Comparison of ENCODE assay signal across 10 cellular contexts in genomic region chr11:12157241-12157661, GRCh38. TPM values are rescaled to one million over a fixed set of nuclear protein-coding genes. Genes with fewer than 3 reads are reported as not detected.
DNase-seq lines count a peak whose midpoint lies in the region; ATAC-seq and TF ChIP-seq lines count a peak whose summit lies in the region.
"Had no signal": no experiment of that assay in that cellular context is flagged by ENCODE, and none has a peak within 500 bp of the region (broad histone marks: within the 10 kb centered on the region; RNA-seq: fewer than 3 reads in every experiment).

No MANE protein-coding gene starts in this region.

- no peak overlapping the region for H3K4me3 ChIP-seq in upper lobe of right lung

- peak overlapping the region; percentile 79 for H3K27ac Mint-ChIP-seq in activated naive CD4-positive, alpha-beta T cell treated with anti-CD3 and anti-CD28 coated beads for 36 hours
- H3K27ac Mint-ChIP-seq in activated CD4-positive, alpha-beta memory T cell treated with anti-CD3 and anti-CD28 coated beads, Interleukin-2, amount 10 ng/mL, durations not matched to agents 7 days and 5 days = peak overlapping the region; percentile 85

- H3K4me1 ChIP-seq in upper lobe of right lung = peaks cover 51% of the 10 kb centered on the region

- no peak for TF ChIP-seq CTCF in upper lobe of right lung (IDR thresholded peaks at IDR 0.05)

- no peaks in the 10 kb centered on the region for H3K27me3 ChIP-seq in upper lobe of right lung

- H3K9me3 ChIP-seq in upper lobe of right lung = no peaks in the 10 kb centered on the region
- H3K9me3 ChIP-seq: Caco-2 had no signal

- CTCF ChIA-PET in activated naive CD4-positive, alpha-beta T cell treated with anti-CD3 and anti-CD28 coated beads for 36 hours (lab: Charles Lee) = interaction anchor here (0.7 to 1.1 kb wide), 2 partner anchors 37 to 110 kb away, joined by 3 read pairs; no protein-coding TSS in a partner anchor
- CTCF ChIA-PET in activated CD4-positive, alpha-beta memory T cell treated with anti-CD3 and anti-CD28 coated beads, Interleukin-2, amount 10 ng/mL, durations not matched to agents 7 days and 5 days (lab: Charles Lee) = interaction anchor here (0.6 to 3.3 kb wide), 10 partner anchors 9 to 1614 kb away, joined by 3 to 15 read pairs (median 4); no protein-coding TSS in a partner anchor

- H3K27ac ChIP-seq in upper lobe of right lung = peak overlapping the region; percentile 43

- H3K4me3 Mint-ChIP-seq in activated naive CD4-positive, alpha-beta T cell treated with anti-CD3 and anti-CD28 coated beads for 36 hours = no peak overlapping the region
- no peak overlapping the region for H3K4me3 Mint-ChIP-seq in activated CD4-positive, alpha-beta memory T cell treated with anti-CD3 and anti-CD28 coated beads, Interleukin-2, amount 10 ng/mL, durations not matched to agents 7 days and 5 days

- POLR2A ChIA-PET in activated CD4-positive, alpha-beta memory T cell treated with anti-CD3 and anti-CD28 coated beads, Interleukin-2, amount 10 ng/mL, durations not matched to agents 7 days and 5 days (lab: Charles Lee) = interaction anchor here (0.7 to 4.0 kb wide), 15 partner anchors 9 to 79 kb away, joined by 3 to 19 read pairs (median 5); partner anchors contain the start of gene MICAL2

- intact Hi-C loops in activated naive CD4-positive, alpha-beta T cell treated with anti-CD3 and anti-CD28 coated beads for 36 hours (cut with micrococcal nuclease) = loop anchor here (1.0 to 5.0 kb wide), 8 partner anchors 8 to 315 kb away; partner anchors contain the start of genes MICAL2 and USP47
- intact Hi-C loops in upper lobe of right lung (cut with DNase I) = no loop called here

- H3K27me3 Mint-ChIP-seq in activated naive CD4-positive, alpha-beta T cell treated with anti-CD3 and anti-CD28 coated beads for 36 hours (ENCODE audit: low read depth) = no peaks in the 10 kb centered on the region
- no peaks in the 10 kb centered on the region for H3K27me3 Mint-ChIP-seq in activated CD4-positive, alpha-beta memory T cell treated with anti-CD3 and anti-CD28 coated beads, Interleukin-2, amount 10 ng/mL, durations not matched to agents 7 days and 5 days

- H3K9me3 Mint-ChIP-seq in activated naive CD4-positive, alpha-beta T cell treated with anti-CD3 and anti-CD28 coated beads for 36 hours = no peaks in the 10 kb centered on the region
- no peaks in the 10 kb centered on the region for H3K9me3 Mint-ChIP-seq in activated CD4-positive, alpha-beta memory T cell treated with anti-CD3 and anti-CD28 coated beads, Interleukin-2, amount 10 ng/mL, durations not matched to agents 7 days and 5 days

- peaks cover 38% of the 10 kb centered on the region for H3K4me1 Mint-ChIP-seq in activated naive CD4-positive, alpha-beta T cell treated with anti-CD3 and anti-CD28 coated beads for 36 hours (ENCODE audit: low read depth)
- H3K4me1 Mint-ChIP-seq in activated CD4-positive, alpha-beta memory T cell treated with anti-CD3 and anti-CD28 coated beads, Interleukin-2, amount 10 ng/mL, durations not matched to agents 7 days and 5 days = peaks cover 63% of the 10 kb centered on the region

- peaks cover 29% of the 10 kb centered on the region for H3K36me3 ChIP-seq in upper lobe of right lung

- peak; percentile 43 for DNase-seq in activated naive CD4-positive, alpha-beta T cell treated with anti-CD3 and anti-CD28 coated beads for 36 hours
- DNase-seq in activated naive CD4-positive, alpha-beta T cell (lab: John Stamatoyannopoulos, UW) = no peak
- DNase-seq in activated CD4-positive, alpha-beta memory T cell treated with anti-CD3 and anti-CD28 coated beads, Interleukin-2, amount 10 ng/mL, durations not matched to agents 7 days and 5 days = peak; percentile 42
- DNase-seq in hepatic stellate cell (ENCODE audit: low spot score) (peak; percentile 62), upper lobe of right lung (no peak), COLO668 (lab: John Stamatoyannopoulos, UW; ENCODE audit: unreplicated experiment) (no peak), RPMI8226 (no peak)
- DNase-seq: Caco-2, NCI-H345 had no signal

- ATAC-seq in upper lobe of right lung = no peak
- ATAC-seq in HG02588 (IDR thresholded peaks at IDR 0.05; ENCODE audit: unreplicated experiment) = no peak

- H3K36me3 Mint-ChIP-seq in activated naive CD4-positive, alpha-beta T cell treated with anti-CD3 and anti-CD28 coated beads for 36 hours (ENCODE audit: low read depth) = peaks cover 3% of the 10 kb centered on the region
- H3K36me3 Mint-ChIP-seq in activated CD4-positive, alpha-beta memory T cell treated with anti-CD3 and anti-CD28 coated beads, Interleukin-2, amount 10 ng/mL, durations not matched to agents 7 days and 5 days (ENCODE audit: low read depth) = peaks cover 41% of the 10 kb centered on the region

RNA-seq across cellular contexts. Expression of gene MICAL2, which starts 46.9 kb away (rescaled TPM):
- total RNA-seq in activated naive CD4-positive, alpha-beta T cell treated with anti-CD3 and anti-CD28 coated beads for 36 hours = 10 to 100 TPM; 48.7 to 54.6 TPM
- total RNA-seq in activated CD4-positive, alpha-beta memory T cell treated with anti-CD3 and anti-CD28 coated beads, Interleukin-2, amount 10 ng/mL, durations not matched to agents 7 days and 5 days = 100 to 1,000 TPM; 135 to 143 TPM
- total RNA-seq in upper lobe of right lung = 197 TPM

Comparison
In these comparisons a context has a peak if more than half of its experiments do, and no peak if none do; other contexts are left out.
1. DNase-seq: peak in activated naive CD4-positive, alpha-beta T cell treated with anti-CD3 and anti-CD28 coated beads for 36 hours (single experiment), activated CD4-positive, alpha-beta memory T cell treated with anti-CD3 and anti-CD28 coated beads, Interleukin-2, amount 10 ng/mL, durations not matched to agents 7 days and 5 days (single experiment) and hepatic stellate cell (single experiment); none in activated naive CD4-positive, alpha-beta T cell (0 of 4), upper lobe of right lung (single experiment), COLO668 (single experiment) and RPMI8226 (single experiment).